Comparison of ENCODE assay signal across 1 cellular context in the genomic region with DNA sequence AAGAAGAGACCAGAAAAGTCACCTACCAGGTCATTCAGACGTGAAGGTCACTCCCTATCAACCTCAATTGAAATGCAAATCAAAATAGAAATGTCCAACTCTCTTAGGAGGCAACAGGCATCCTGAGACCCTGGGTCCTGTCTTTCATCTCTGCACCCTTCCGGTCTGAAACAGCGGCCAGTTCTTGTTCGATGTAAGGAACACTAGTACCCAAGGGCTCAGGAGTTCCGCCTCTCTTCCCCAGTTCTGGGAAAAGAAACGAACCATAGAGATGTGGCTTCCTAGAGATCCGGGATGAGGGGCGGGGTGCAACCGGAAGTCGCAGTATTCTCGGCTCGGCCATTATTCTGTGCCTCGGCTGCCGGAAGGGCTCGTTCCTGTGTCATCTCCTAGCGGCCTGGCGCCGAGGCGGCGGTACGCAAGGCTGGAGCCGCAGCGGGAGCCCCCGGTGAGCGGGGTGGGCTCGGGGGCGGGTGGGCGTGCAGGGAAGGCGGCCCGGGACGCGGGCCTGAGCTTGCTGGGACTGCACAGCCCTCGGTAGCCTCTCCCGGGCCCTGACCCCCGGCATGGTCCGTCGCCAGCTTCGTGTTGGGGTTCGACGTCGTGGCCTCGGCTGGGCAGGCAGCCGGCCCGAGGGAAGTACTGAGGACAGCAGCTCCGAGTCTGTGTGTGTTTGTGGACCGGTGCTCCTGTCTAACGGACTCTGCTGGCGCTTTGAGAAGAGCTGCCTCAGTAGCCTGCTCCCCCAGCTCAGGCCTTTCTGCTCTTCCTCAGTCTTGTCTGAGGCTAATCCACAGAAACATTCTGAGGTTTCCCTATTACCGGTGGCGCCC.
TF ChIP-seq lines count a peak whose summit lies in the region.

A gene (plus strand): TSS at position 341 of the 833 bp plus-strand sequence. CDS start 4,119 bp downstream, outside the sequence.

TF ChIP-seq in K562, 482 proteins besides CTCF, POLR2A, EP300 and RAD21 (continued from another document and continues in another):
- TF ChIP-seq CBX8 (IDR thresholded peaks at IDR 0.05; ENCODE audit: borderline replicate concordance, extremely low read depth, low read depth, low read length, poor library complexity, severe bottlenecking) (no peak), SMARCB1 (IDR thresholded peaks at IDR 0.05; ENCODE audit: insufficient read length, low read depth) (no peak), HCFC1 (IDR thresholded peaks at IDR 0.05; ENCODE audit: low read depth, low read length) (peak; percentile 83), JUNB (CRISPR knock-in tag; conservative IDR thresholded peaks at IDR 0.05) (no peak), MTA2 (IDR thresholded peaks at IDR 0.05; ENCODE audit: low read depth) (no peak), COPS2 (conservative IDR thresholded peaks at IDR 0.05) (no peak), ZNF445 (CRISPR knock-in tag; IDR thresholded peaks at IDR 0.05; ENCODE audit: low read depth) (no peak), BCOR (IDR thresholded peaks at IDR 0.05) (no peak), RFX1 (IDR thresholded peaks at IDR 0.05) (no peak), OTX1 (CRISPR knock-in tag; IDR thresholded peaks at IDR 0.05) (no peak), CHD2 (IDR thresholded peaks at IDR 0.05; ENCODE audit: low read depth, low read length) (no peak), STAT5A (IDR thresholded peaks at IDR 0.05; ENCODE audit: borderline replicate concordance, low read length) (peak; percentile 77), ZNF121 (CRISPR knock-in tag; conservative IDR thresholded peaks at IDR 0.05) (no peak), ZNF174 (CRISPR knock-in tag; IDR thresholded peaks at IDR 0.05) (no peak), SAP30 (IDR thresholded peaks at IDR 0.05; ENCODE audit: borderline replicate concordance, insufficient read depth, low read depth, low read length, poor library complexity, severe bottlenecking) (peak; percentile 25), IFI16 (CRISPR knock-in tag; IDR thresholded peaks at IDR 0.05) (no peak), ILK (tag; IDR thresholded peaks at IDR 0.05; ENCODE audit: borderline replicate concordance, low read depth) (no peak), MAFF (IDR thresholded peaks at IDR 0.05; ENCODE audit: low read length) (no peak), ERF (CRISPR knock-in tag; IDR thresholded peaks at IDR 0.05) (0 out of 2 replicates have a peak, but pooled peaks have one; percentile 18), HNRNPK (IDR thresholded peaks at IDR 0.05; ENCODE audit: low read depth, low read length, poor library complexity, severe bottlenecking) (no peak), RB1 (IDR thresholded peaks at IDR 0.05; ENCODE audit: low read depth) (peak; percentile 78), ILF3 (IDR thresholded peaks at IDR 0.05; ENCODE audit: borderline replicate concordance) (no peak), HMG20A (CRISPR knock-in tag; conservative IDR thresholded peaks at IDR 0.05) (no peak), ZNF644 (tag; IDR thresholded peaks at IDR 0.05; ENCODE audit: low read depth) (no peak), PRPF4 (IDR thresholded peaks at IDR 0.05; ENCODE audit: insufficient read depth, low read depth, low read length, poor library complexity, severe bottlenecking) (no peak), RUNX1 (IDR thresholded peaks at IDR 0.05; ENCODE audit: low read depth) (no peak), CREB1 (IDR thresholded peaks at IDR 0.05) (peak; percentile 68), CREB1 (CRISPR knock-in tag; IDR thresholded peaks at IDR 0.05) (no peak), HDAC2 (IDR thresholded peaks at IDR 0.05) (no peak), TRIM28 (IDR thresholded peaks at IDR 0.05) (no peak), BHLHE40 (IDR thresholded peaks at IDR 0.05; ENCODE audit: low read length) (no peak), NFE2 (IDR thresholded peaks at IDR 0.05; ENCODE audit: low read depth) (peak; percentile 30; the same call in 1 of the 2 replicates), KLF13 (tag; IDR thresholded peaks at IDR 0.05; ENCODE audit: borderline replicate concordance, low read depth) (peak; percentile 91; the same call in 1 of the 2 replicates), HNRNPLL (IDR thresholded peaks at IDR 0.05; ENCODE audit: low read depth, low read length, poor library complexity, severe bottlenecking) (no peak), RFX7 (CRISPR knock-in tag; IDR thresholded peaks at IDR 0.05) (no peak), ZNF23 (CRISPR knock-in tag; IDR thresholded peaks at IDR 0.05) (no peak), NRF1 (conservative IDR thresholded peaks at IDR 0.05 in 1 of 2, IDR thresholded peaks at IDR 0.05 in 1 of 2) (no peak; a peak in 1 of 4 replicates)
- TF ChIP-seq, protein P1, sequence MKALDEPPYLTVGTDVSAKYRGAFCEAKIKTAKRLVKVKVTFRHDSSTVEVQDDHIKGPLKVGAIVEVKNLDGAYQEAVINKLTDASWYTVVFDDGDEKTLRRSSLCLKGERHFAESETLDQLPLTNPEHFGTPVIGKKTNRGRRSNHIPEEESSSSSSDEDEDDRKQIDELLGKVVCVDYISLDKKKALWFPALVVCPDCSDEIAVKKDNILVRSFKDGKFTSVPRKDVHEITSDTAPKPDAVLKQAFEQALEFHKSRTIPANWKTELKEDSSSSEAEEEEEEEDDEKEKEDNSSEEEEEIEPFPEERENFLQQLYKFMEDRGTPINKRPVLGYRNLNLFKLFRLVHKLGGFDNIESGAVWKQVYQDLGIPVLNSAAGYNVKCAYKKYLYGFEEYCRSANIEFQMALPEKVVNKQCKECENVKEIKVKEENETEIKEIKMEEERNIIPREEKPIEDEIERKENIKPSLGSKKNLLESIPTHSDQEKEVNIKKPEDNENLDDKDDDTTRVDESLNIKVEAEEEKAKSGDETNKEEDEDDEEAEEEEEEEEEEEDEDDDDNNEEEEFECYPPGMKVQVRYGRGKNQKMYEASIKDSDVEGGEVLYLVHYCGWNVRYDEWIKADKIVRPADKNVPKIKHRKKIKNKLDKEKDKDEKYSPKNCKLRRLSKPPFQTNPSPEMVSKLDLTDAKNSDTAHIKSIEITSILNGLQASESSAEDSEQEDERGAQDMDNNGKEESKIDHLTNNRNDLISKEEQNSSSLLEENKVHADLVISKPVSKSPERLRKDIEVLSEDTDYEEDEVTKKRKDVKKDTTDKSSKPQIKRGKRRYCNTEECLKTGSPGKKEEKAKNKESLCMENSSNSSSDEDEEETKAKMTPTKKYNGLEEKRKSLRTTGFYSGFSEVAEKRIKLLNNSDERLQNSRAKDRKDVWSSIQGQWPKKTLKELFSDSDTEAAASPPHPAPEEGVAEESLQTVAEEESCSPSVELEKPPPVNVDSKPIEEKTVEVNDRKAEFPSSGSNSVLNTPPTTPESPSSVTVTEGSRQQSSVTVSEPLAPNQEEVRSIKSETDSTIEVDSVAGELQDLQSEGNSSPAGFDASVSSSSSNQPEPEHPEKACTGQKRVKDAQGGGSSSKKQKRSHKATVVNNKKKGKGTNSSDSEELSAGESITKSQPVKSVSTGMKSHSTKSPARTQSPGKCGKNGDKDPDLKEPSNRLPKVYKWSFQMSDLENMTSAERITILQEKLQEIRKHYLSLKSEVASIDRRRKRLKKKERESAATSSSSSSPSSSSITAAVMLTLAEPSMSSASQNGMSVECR (CRISPR knock-in tag; IDR thresholded peaks at IDR 0.05), result peak; percentile 37; the same call in 1 of the 2 replicates
- TF ChIP-seq, protein P2, sequence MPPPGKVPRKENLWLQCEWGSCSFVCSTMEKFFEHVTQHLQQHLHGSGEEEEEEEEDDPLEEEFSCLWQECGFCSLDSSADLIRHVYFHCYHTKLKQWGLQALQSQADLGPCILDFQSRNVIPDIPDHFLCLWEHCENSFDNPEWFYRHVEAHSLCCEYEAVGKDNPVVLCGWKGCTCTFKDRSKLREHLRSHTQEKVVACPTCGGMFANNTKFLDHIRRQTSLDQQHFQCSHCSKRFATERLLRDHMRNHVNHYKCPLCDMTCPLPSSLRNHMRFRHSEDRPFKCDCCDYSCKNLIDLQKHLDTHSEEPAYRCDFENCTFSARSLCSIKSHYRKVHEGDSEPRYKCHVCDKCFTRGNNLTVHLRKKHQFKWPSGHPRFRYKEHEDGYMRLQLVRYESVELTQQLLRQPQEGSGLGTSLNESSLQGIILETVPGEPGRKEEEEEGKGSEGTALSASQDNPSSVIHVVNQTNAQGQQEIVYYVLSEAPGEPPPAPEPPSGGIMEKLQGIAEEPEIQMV (tag; conservative IDR thresholded peaks at IDR 0.05; ENCODE audit: low read depth), result no peak
- TF ChIP-seq, protein P3, sequence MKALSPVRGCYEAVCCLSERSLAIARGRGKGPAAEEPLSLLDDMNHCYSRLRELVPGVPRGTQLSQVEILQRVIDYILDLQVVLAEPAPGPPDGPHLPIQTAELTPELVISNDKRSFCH (CRISPR knock-in tag; IDR thresholded peaks at IDR 0.05), result no peak
- TF ChIP-seq, protein P3 (tag; IDR thresholded peaks at IDR 0.05), result no peak
- TF ChIP-seq, protein P4, sequence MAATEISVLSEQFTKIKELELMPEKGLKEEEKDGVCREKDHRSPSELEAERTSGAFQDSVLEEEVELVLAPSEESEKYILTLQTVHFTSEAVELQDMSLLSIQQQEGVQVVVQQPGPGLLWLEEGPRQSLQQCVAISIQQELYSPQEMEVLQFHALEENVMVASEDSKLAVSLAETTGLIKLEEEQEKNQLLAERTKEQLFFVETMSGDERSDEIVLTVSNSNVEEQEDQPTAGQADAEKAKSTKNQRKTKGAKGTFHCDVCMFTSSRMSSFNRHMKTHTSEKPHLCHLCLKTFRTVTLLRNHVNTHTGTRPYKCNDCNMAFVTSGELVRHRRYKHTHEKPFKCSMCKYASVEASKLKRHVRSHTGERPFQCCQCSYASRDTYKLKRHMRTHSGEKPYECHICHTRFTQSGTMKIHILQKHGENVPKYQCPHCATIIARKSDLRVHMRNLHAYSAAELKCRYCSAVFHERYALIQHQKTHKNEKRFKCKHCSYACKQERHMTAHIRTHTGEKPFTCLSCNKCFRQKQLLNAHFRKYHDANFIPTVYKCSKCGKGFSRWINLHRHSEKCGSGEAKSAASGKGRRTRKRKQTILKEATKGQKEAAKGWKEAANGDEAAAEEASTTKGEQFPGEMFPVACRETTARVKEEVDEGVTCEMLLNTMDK (IDR thresholded peaks at IDR 0.05; ENCODE audit: borderline replicate concordance, insufficient read depth, low read depth, low read length, poor library complexity, severe bottlenecking), result peak; percentile 94
- TF ChIP-seq, protein P5, sequence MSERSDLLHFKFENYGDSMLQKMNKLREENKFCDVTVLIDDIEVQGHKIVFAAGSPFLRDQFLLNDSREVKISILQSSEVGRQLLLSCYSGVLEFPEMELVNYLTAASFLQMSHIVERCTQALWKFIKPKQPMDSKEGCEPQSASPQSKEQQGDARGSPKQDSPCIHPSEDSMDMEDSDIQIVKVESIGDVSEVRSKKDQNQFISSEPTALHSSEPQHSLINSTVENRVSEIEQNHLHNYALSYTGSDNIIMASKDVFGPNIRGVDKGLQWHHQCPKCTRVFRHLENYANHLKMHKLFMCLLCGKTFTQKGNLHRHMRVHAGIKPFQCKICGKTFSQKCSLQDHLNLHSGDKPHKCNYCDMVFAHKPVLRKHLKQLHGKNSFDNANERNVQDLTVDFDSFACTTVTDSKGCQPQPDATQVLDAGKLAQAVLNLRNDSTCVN (CRISPR knock-in tag; IDR thresholded peaks at IDR 0.05), result no peak
- TF ChIP-seq, protein P6, sequence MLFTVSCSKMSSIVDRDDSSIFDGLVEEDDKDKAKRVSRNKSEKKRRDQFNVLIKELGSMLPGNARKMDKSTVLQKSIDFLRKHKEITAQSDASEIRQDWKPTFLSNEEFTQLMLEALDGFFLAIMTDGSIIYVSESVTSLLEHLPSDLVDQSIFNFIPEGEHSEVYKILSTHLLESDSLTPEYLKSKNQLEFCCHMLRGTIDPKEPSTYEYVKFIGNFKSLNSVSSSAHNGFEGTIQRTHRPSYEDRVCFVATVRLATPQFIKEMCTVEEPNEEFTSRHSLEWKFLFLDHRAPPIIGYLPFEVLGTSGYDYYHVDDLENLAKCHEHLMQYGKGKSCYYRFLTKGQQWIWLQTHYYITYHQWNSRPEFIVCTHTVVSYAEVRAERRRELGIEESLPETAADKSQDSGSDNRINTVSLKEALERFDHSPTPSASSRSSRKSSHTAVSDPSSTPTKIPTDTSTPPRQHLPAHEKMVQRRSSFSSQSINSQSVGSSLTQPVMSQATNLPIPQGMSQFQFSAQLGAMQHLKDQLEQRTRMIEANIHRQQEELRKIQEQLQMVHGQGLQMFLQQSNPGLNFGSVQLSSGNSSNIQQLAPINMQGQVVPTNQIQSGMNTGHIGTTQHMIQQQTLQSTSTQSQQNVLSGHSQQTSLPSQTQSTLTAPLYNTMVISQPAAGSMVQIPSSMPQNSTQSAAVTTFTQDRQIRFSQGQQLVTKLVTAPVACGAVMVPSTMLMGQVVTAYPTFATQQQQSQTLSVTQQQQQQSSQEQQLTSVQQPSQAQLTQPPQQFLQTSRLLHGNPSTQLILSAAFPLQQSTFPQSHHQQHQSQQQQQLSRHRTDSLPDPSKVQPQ (CRISPR knock-in tag; IDR thresholded peaks at IDR 0.05; ENCODE audit: borderline replicate concordance), result no peak
- TF ChIP-seq, protein P7, sequence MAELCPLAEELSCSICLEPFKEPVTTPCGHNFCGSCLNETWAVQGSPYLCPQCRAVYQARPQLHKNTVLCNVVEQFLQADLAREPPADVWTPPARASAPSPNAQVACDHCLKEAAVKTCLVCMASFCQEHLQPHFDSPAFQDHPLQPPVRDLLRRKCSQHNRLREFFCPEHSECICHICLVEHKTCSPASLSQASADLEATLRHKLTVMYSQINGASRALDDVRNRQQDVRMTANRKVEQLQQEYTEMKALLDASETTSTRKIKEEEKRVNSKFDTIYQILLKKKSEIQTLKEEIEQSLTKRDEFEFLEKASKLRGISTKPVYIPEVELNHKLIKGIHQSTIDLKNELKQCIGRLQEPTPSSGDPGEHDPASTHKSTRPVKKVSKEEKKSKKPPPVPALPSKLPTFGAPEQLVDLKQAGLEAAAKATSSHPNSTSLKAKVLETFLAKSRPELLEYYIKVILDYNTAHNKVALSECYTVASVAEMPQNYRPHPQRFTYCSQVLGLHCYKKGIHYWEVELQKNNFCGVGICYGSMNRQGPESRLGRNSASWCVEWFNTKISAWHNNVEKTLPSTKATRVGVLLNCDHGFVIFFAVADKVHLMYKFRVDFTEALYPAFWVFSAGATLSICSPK (IDR thresholded peaks at IDR 0.05; ENCODE audit: borderline replicate concordance), result no peak
- TF ChIP-seq, protein P8, sequence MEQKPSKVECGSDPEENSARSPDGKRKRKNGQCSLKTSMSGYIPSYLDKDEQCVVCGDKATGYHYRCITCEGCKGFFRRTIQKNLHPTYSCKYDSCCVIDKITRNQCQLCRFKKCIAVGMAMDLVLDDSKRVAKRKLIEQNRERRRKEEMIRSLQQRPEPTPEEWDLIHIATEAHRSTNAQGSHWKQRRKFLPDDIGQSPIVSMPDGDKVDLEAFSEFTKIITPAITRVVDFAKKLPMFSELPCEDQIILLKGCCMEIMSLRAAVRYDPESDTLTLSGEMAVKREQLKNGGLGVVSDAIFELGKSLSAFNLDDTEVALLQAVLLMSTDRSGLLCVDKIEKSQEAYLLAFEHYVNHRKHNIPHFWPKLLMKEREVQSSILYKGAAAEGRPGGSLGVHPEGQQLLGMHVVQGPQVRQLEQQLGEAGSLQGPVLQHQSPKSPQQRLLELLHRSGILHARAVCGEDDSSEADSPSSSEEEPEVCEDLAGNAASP (IDR thresholded peaks at IDR 0.05), result no peak
- TF ChIP-seq, protein P9, sequence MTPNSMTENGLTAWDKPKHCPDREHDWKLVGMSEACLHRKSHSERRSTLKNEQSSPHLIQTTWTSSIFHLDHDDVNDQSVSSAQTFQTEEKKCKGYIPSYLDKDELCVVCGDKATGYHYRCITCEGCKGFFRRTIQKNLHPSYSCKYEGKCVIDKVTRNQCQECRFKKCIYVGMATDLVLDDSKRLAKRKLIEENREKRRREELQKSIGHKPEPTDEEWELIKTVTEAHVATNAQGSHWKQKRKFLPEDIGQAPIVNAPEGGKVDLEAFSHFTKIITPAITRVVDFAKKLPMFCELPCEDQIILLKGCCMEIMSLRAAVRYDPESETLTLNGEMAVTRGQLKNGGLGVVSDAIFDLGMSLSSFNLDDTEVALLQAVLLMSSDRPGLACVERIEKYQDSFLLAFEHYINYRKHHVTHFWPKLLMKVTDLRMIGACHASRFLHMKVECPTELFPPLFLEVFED (CRISPR knock-in tag; conservative IDR thresholded peaks at IDR 0.05), result no peak
